Comparison of ENCODE assay signal across 2 cellular contexts in genomic region chr11:115926601-115927000, GRCh38.
TF ChIP-seq lines count a peak whose summit lies in the region.

No MANE protein-coding gene starts in this region.

TF ChIP-seq in IMR-90, 13 proteins besides CTCF, POLR2A, EP300 and RAD21:
- no peak for TF ChIP-seq FOS (IDR thresholded peaks at IDR 0.05; ENCODE audit: low read depth, low read length)
- TF ChIP-seq CEBPB (IDR thresholded peaks at IDR 0.05; ENCODE audit: low read depth, low read length), result no peak
- TF ChIP-seq RFX5 (IDR thresholded peaks at IDR 0.05; ENCODE audit: low read depth, low read length), result no peak
- TF ChIP-seq NFE2L2 (IDR thresholded peaks at IDR 0.05; ENCODE audit: low read depth, low read length), result no peak
- TF ChIP-seq ELK1 (IDR thresholded peaks at IDR 0.05; ENCODE audit: borderline replicate concordance, low read depth, low read length), result no peak
- no peak for TF ChIP-seq MAZ (IDR thresholded peaks at IDR 0.05; ENCODE audit: borderline replicate concordance, low read depth, low read length)
- no peak for TF ChIP-seq RCOR1 (IDR thresholded peaks at IDR 0.05; ENCODE audit: insufficient replicate concordance, low read length)
- no peak for TF ChIP-seq MXI1 (IDR thresholded peaks at IDR 0.05; ENCODE audit: borderline replicate concordance, low read depth, low read length)
- no peak for TF ChIP-seq MAFK (IDR thresholded peaks at IDR 0.05; ENCODE audit: low read depth, low read length)
- TF ChIP-seq BHLHE40 (IDR thresholded peaks at IDR 0.05; ENCODE audit: low read depth, low read length), result no peak
- no peak for TF ChIP-seq USF2 (IDR thresholded peaks at IDR 0.05; ENCODE audit: low read depth, low read length)
- TF ChIP-seq CHD1 (IDR thresholded peaks at IDR 0.05; ENCODE audit: low read depth, low read length), result no peak

TF ChIP-seq in GM12878, 131 proteins besides CTCF, POLR2A, EP300 and RAD21:
- TF ChIP-seq CBFB (IDR thresholded peaks at IDR 0.05; ENCODE audit: low read depth) (no peak), SPI1 (IDR thresholded peaks at IDR 0.05; ENCODE audit: borderline replicate concordance, insufficient read depth, low read depth, low read length) (0 out of 2 replicates have a peak, but pooled peaks have one; percentile 14), HCFC1 (IDR thresholded peaks at IDR 0.05; ENCODE audit: low read length) (peak; percentile 7; the same call in 1 of the 2 replicates), FOS (IDR thresholded peaks at IDR 0.05; ENCODE audit: borderline replicate concordance, extremely low read depth, insufficient read length) (no peak), IKZF2 (IDR thresholded peaks at IDR 0.05) (peak; percentile 33 to 39; a peak in 3 of 4 replicates), BACH1 (IDR thresholded peaks at IDR 0.05; ENCODE audit: borderline replicate concordance) (peak; percentile 26; the same call in 1 of the 2 replicates), PAX5 (IDR thresholded peaks at IDR 0.05; ENCODE audit: borderline replicate concordance, low read depth, low read length) (no peak), STAT3 (IDR thresholded peaks at IDR 0.05; ENCODE audit: low read depth, low read length) (no peak), KLF5 (IDR thresholded peaks at IDR 0.05; ENCODE audit: partially characterized antibody) (no peak), ZNF217 (IDR thresholded peaks at IDR 0.05) (no peak), CREM (IDR thresholded peaks at IDR 0.05; ENCODE audit: low read depth) (0 out of 2 replicates have a peak, but pooled peaks have one; percentile 2), SRF (IDR thresholded peaks at IDR 0.05; ENCODE audit: low read depth in 2 of 2, low read length in 2 of 2) (no peak), ZSCAN29 (IDR thresholded peaks at IDR 0.05) (no peak), SMC3 (IDR thresholded peaks at IDR 0.05; ENCODE audit: borderline replicate concordance, low read length) (no peak), ZNF592 (IDR thresholded peaks at IDR 0.05) (no peak), RELB (IDR thresholded peaks at IDR 0.05; ENCODE audit: low read depth) (peak; percentile 28; the same call in 1 of the 2 replicates), MLLT1 (IDR thresholded peaks at IDR 0.05) (peak; percentile 69), MXI1 (IDR thresholded peaks at IDR 0.05; ENCODE audit: low read depth, low read length) (no peak), SMAD5 (IDR thresholded peaks at IDR 0.05; ENCODE audit: low read depth) (peak; percentile 18; the same call in 1 of the 2 replicates), ATF7 (IDR thresholded peaks at IDR 0.05; ENCODE audit: low read depth) (no peak), NFXL1 (IDR thresholded peaks at IDR 0.05; ENCODE audit: borderline replicate concordance) (no peak), POLR2AphosphoS5 (IDR thresholded peaks at IDR 0.05; ENCODE audit: low read length) (peak; percentile 68), SMAD1 (IDR thresholded peaks at IDR 0.05; ENCODE audit: low read depth, partially characterized antibody) (peak; percentile 6)
